In genomic region chr2:28782423-28782822, GRCh38 we compare ENCODE assay signal across 15 cellular contexts. TPM values are rescaled to one million over a fixed set of nuclear protein-coding genes. Genes with fewer than 3 reads are reported as not detected.
"Had no signal": no experiment of that assay in that cellular context is flagged by ENCODE, and none has a peak within 500 bp of the region (broad histone marks: within the 10 kb centered on the region; RNA-seq: fewer than 3 reads in every experiment).

No MANE protein-coding gene starts in this region.

- ATAC-seq: activated CD8-positive, alpha-beta T cell treated with anti-CD3 and anti-CD28 coated beads for 36 hours; naive thymus-derived CD8-positive, alpha-beta T cell; stimulated activated naive CD8-positive, alpha-beta T cell treated with anti-CD3 and anti-CD28 coated beads, Interleukin-15, Interleukin-2, amounts not matched to agents 100 U/mL and 50 U/mL, for 24 hours had no signal

- H3K9me3 ChIP-seq: transverse colon had no signal

- DNase-seq: activated CD8-positive, alpha-beta T cell treated with anti-CD3 and anti-CD28 coated beads for 36 hours; activated gamma-delta T cell treated with Interleukin-2 at 50 U/mL for 16 hours; activated naive CD8-positive, alpha-beta T cell treated with anti-CD3 and anti-CD28 coated beads, Interleukin-2, amount 10 ng/mL, durations not matched to agents 7 days and 5 days; activated T-cell treated with anti-CD3 and anti-CD28 coated beads, Interleukin-2, amount 50 U/mL, for 48 hours; anterior cingulate cortex; glutamatergic neuron; hypothalamus; naive thymus-derived CD8-positive, alpha-beta T cell; nucleus accumbens; stimulated activated CD4-positive, alpha-beta T cell treated with anti-CD3 and anti-CD28 coated beads, Interleukin-4, amount 100 ng/mL, for 24 hours; stimulated activated naive CD8-positive, alpha-beta T cell treated with anti-CD3 and anti-CD28 coated beads, Interleukin-15, Interleukin-2, amounts not matched to agents 100 U/mL and 50 U/mL, for 24 hours; transverse colon; WERI-Rb-1 had no signal

- H3K4me3 ChIP-seq: skin epidermis, transverse colon had no signal

- H3K27me3 ChIP-seq: transverse colon had no signal

- H3K27ac Mint-ChIP-seq: activated CD8-positive, alpha-beta T cell treated with anti-CD3 and anti-CD28 coated beads for 36 hours; activated naive CD8-positive, alpha-beta T cell treated with anti-CD3 and anti-CD28 coated beads, Interleukin-2, amount 10 ng/mL, durations not matched to agents 7 days and 5 days had no signal

- H3K27me3 Mint-ChIP-seq: activated CD8-positive, alpha-beta T cell treated with anti-CD3 and anti-CD28 coated beads for 36 hours; activated naive CD8-positive, alpha-beta T cell treated with anti-CD3 and anti-CD28 coated beads, Interleukin-2, amount 10 ng/mL, durations not matched to agents 7 days and 5 days; naive thymus-derived CD8-positive, alpha-beta T cell had no signal

- H3K9me3 Mint-ChIP-seq: activated CD8-positive, alpha-beta T cell treated with anti-CD3 and anti-CD28 coated beads for 36 hours; activated naive CD8-positive, alpha-beta T cell treated with anti-CD3 and anti-CD28 coated beads, Interleukin-2, amount 10 ng/mL, durations not matched to agents 7 days and 5 days; naive thymus-derived CD8-positive, alpha-beta T cell; T-helper 1 cell treated with Interleukin-12 subunit alpha and Interleukin-12 subunit beta and Interleukin-4 antibody, amounts not matched to agents 30 μg/mL and 1 μg/mL, for 36 hours had no signal

- H3K4me3 Mint-ChIP-seq: activated CD8-positive, alpha-beta T cell treated with anti-CD3 and anti-CD28 coated beads for 36 hours; activated naive CD8-positive, alpha-beta T cell treated with anti-CD3 and anti-CD28 coated beads, Interleukin-2, amount 10 ng/mL, durations not matched to agents 7 days and 5 days; naive thymus-derived CD8-positive, alpha-beta T cell; T-helper 1 cell treated with Interleukin-12 subunit alpha and Interleukin-12 subunit beta and Interleukin-4 antibody, amounts not matched to agents 30 μg/mL and 1 μg/mL, for 36 hours had no signal

- H3K27ac ChIP-seq: transverse colon, WERI-Rb-1 had no signal

RNA-seq across cellular contexts. Expression of gene SPDYA, which starts 28.2 kb away (rescaled TPM):
- polyA plus RNA-seq: naive thymus-derived CD8-positive, alpha-beta T cell had no signal
